ENCODE assay signal across 22 cellular contexts in genomic region chr7:1894313-1894900, GRCh38.
"Had no signal": no experiment of that assay in that cellular context is flagged by ENCODE, and none has a peak within 500 bp of the region (broad histone marks: within the 10 kb centered on the region; RNA-seq: fewer than 3 reads in every experiment).

No MANE protein-coding gene starts in this region.

- H3K4me1 ChIP-seq: ascending aorta, left lung, parathyroid adenoma, sigmoid colon, uterus had no signal

- H3K9me3 ChIP-seq: ascending aorta, gastrocnemius medialis, heart left ventricle, left lung, sigmoid colon, tibial nerve, uterus had no signal

- H3K79me2 ChIP-seq: parathyroid adenoma had no signal

- H3K27me3 Mint-ChIP-seq: activated CD4-positive, alpha-beta T cell treated with anti-CD3 and anti-CD28 coated beads, Interleukin-2, amount 10 ng/mL, durations not matched to agents 24 days and 14 days had no signal

- H3K4me3 ChIP-seq: ascending aorta, gastrocnemius medialis, heart left ventricle, left lung, sigmoid colon, tibial nerve, uterus had no signal

- H3K9ac ChIP-seq: parathyroid adenoma had no signal

- H3K27ac Mint-ChIP-seq: activated CD4-positive, alpha-beta T cell treated with anti-CD3 and anti-CD28 coated beads, Interleukin-2, amount 10 ng/mL, durations not matched to agents 24 days and 14 days had no signal

- H2AFZ ChIP-seq: parathyroid adenoma had no signal

- H3K27me3 ChIP-seq: ascending aorta, gastrocnemius medialis, heart left ventricle, left lung, sigmoid colon, tibial nerve, uterus had no signal

- H3K27ac ChIP-seq: ascending aorta, left lung, parathyroid adenoma, sigmoid colon, tibial nerve, uterus had no signal

- H3K4me3 Mint-ChIP-seq: activated CD4-positive, alpha-beta T cell treated with anti-CD3 and anti-CD28 coated beads, Interleukin-2, amount 10 ng/mL, durations not matched to agents 24 days and 14 days; activated T-cell treated with anti-CD3 and anti-CD28 coated beads, Interleukin-2, amount 50 U/mL, for 4 hours had no signal

- H3K36me3 ChIP-seq: gastrocnemius medialis, uterus had no signal

- ATAC-seq: activated T-cell treated with anti-CD3 and anti-CD28 coated beads, Interleukin-2, amount 50 U/mL, for 4 hours; esophagus mucosa; gastrocnemius medialis; heart left ventricle; left lung had no signal

- H3K9me3 Mint-ChIP-seq: activated CD4-positive, alpha-beta T cell treated with anti-CD3 and anti-CD28 coated beads, Interleukin-2, amount 10 ng/mL, durations not matched to agents 24 days and 14 days; activated T-cell treated with anti-CD3 and anti-CD28 coated beads, Interleukin-2, amount 50 U/mL, for 4 hours had no signal

- DNase-seq: activated CD4-positive, alpha-beta T cell treated with anti-CD3 and anti-CD28 coated beads, Interleukin-2, amount 10 ng/mL, durations not matched to agents 24 days and 14 days; activated CD8-positive, alpha-beta memory T cell treated with anti-CD3 and anti-CD28 coated beads, Interleukin-2, amount 50 U/mL, for 4 hours; activated effector memory CD4-positive, alpha-beta T cell treated with Interleukin-2 at 50 U/mL for 16 hours; activated naive CD4-positive, alpha-beta T cell treated with anti-CD3 and anti-CD28 coated beads, Interleukin-2, amount 50 U/mL, for 16 hours; activated T-cell treated with anti-CD3 and anti-CD28 coated beads, Interleukin-2, amount 50 U/mL, for 4 hours; cerebellar nuclear complex; effector CD4-positive, alpha-beta T cell; gastrocnemius medialis; midbrain; sigmoid colon; stimulated activated CD4-positive, alpha-beta T cell treated with anti-CD3 and anti-CD28 coated beads, Interleukin-4, amount 100 ng/mL, for 4 hours; stimulated activated naive CD4-positive, alpha-beta T cell; substantia nigra; T-helper 1 cell; T-helper 9 cell; uterus had no signal
